10 cellular contexts compared by ENCODE assay signal in genomic region chr9:137023157-137023556, GRCh38.
DNase-seq lines count a peak whose midpoint lies in the region.
"Had no signal": no experiment of that assay in that cellular context is flagged by ENCODE, and none has a peak within 500 bp of the region (broad histone marks: within the 10 kb centered on the region; RNA-seq: fewer than 3 reads in every experiment).

No MANE protein-coding gene starts in this region.

- DNase-seq in RKO (ENCODE audit: low spot score) (peak; percentile 60), medulla oblongata (ENCODE audit: extremely low spot score) (peak; percentile 12), kidney glomerular epithelial cell (lab: John Stamatoyannopoulos, UW) (no peak), MV-4-11 (lab: John Stamatoyannopoulos, UW) (no peak)
- DNase-seq: activated CD4-positive, alpha-beta T cell treated with anti-CD3 and anti-CD28 coated beads for 4 hours; activated naive CD4-positive, alpha-beta T cell treated with anti-CD3 and anti-CD28 coated beads, Interleukin-2, amount 10 ng/mL, durations not matched to agents 7 days and 5 days; activated T-cell treated with anti-CD3 and anti-CD28 coated beads for 4 hours; EL; SHP77 treated with DMSO at 0.1 percent for 48 hours; T-helper 9 cell had no signal

Comparison
In these comparisons a context has a peak if more than half of its experiments do, and no peak if none do; other contexts are left out.
1. DNase-seq: peak in RKO (single experiment) and medulla oblongata (single experiment); none in kidney glomerular epithelial cell (single experiment) and MV-4-11 (single experiment).